ENCODE assay signal across 8 cellular contexts in genomic region chr1:23825076-23825761, GRCh38. TPM values are rescaled to one million over a fixed set of nuclear protein-coding genes. Genes with fewer than 3 reads are reported as not detected.
A peak's percentile ranks its signal among the peaks of the same experiment; 100 is the strongest.
DNase-seq lines count a peak whose midpoint lies in the region; TF ChIP-seq lines count a peak whose summit lies in the region.

TSS of gene HMGCL (minus strand) at chr1:23825429. CDS start at chr1:23825415, 14 bp downstream.

- in situ Hi-C loops in GM23248 (cut with MboI) = no loop called here
- in situ Hi-C loops in SK-MEL-5 (cut with HindIII; ENCODE audit: low pct_unique_long_range_greater_than_20kb, low sequenced_read_pairs) = no loop called here

- H3K9ac ChIP-seq in GM23248 (peak within 1 kb of the TSS; percentile 98), MM.1S (ENCODE audit: low read length) (peak within 1 kb of the TSS; percentile 94)

- H3K79me2 ChIP-seq in GM23248 (ENCODE audit: insufficient read depth) = peaks cover 26% of the 10 kb centered on the region
- H3K79me2 ChIP-seq in MM.1S (ENCODE audit: low read length) = peaks cover 16% of the 10 kb centered on the region

- H3K27ac ChIP-seq in GM23248 = peak within 1 kb of the TSS; percentile 81
- peak within 1 kb of the TSS; percentile 21; the same call in 1 of the 2 replicates for H3K27ac ChIP-seq in MM.1S (ENCODE audit: low read length)

- peak within 1 kb of the TSS; percentile 90 for H3K4me2 ChIP-seq in GM23248 (ENCODE audit: unreplicated experiment)
- peak within 1 kb of the TSS; percentile 80 for H3K4me2 ChIP-seq in MM.1S (ENCODE audit: low read depth, low read length)

- TF ChIP-seq CTCF in MM.1S (IDR thresholded peaks at IDR 0.05; ENCODE audit: low read length) = no peak

- H2AFZ ChIP-seq in GM23248 = peak within 1 kb of the TSS; percentile 90
- H2AFZ ChIP-seq in MM.1S (ENCODE audit: low read length) = peak within 1 kb of the TSS; percentile 97
- peak within 1 kb of the TSS; percentile 73 for H2AFZ ChIP-seq in neuron (ENCODE audit: low read depth, low read length)

- 1% methylated on average over 30 to 32 of the region's 42 CpGs for WGBS in GM23248 (ENCODE audit: low coverage in 1 of 2, low lambda C conversion rate in 2 of 2, missing lambda C conversion rate in 2 of 2), 2 experiments

- H3K9me3 ChIP-seq in GM23248 (ENCODE audit: low read depth) = no peaks in the 10 kb centered on the region
- no peaks in the 10 kb centered on the region for H3K9me3 ChIP-seq in MM.1S (replicated peaks; ENCODE audit: insufficient read depth, low read length)
- no peaks in the 10 kb centered on the region for H3K9me3 ChIP-seq in neuron (ENCODE audit: low read length)

- H3K27me3 ChIP-seq in GM23248 (replicated peaks; ENCODE audit: insufficient read depth) (no peaks in the 10 kb centered on the region), MM.1S (replicated peaks; ENCODE audit: insufficient read depth, low read length) (no peaks in the 10 kb centered on the region), neuron (ENCODE audit: insufficient read depth, low read length) (no peaks in the 10 kb centered on the region)

- H3F3A ChIP-seq in GM23248 (ENCODE audit: insufficient read depth) (no peaks in the 10 kb centered on the region), MM.1S (ENCODE audit: insufficient read depth, low read length) (no peaks in the 10 kb centered on the region)

- H3K4me3 ChIP-seq in GM23248 (peak within 1 kb of the TSS; percentile 93), MM.1S (ENCODE audit: low read length) (peak within 1 kb of the TSS; percentile 90), neuron (ENCODE audit: low read length) (peak within 1 kb of the TSS; percentile 96)

- no peaks in the 10 kb centered on the region for H4K20me1 ChIP-seq in GM23248 (ENCODE audit: insufficient read depth)
- no peaks in the 10 kb centered on the region for H4K20me1 ChIP-seq in MM.1S (ENCODE audit: insufficient read depth, low read length)

- H3K36me3 ChIP-seq in GM23248 (ENCODE audit: low read depth) (no peaks in the 10 kb centered on the region), MM.1S (replicated peaks; ENCODE audit: insufficient read depth, low read length) (no peaks in the 10 kb centered on the region), neuron (ENCODE audit: insufficient read depth, low read length) (no peaks in the 10 kb centered on the region)

- H3K9me2 ChIP-seq in GM23248 (ENCODE audit: insufficient read depth) (no peaks in the 10 kb centered on the region), MM.1S (replicated peaks; ENCODE audit: insufficient read depth, low read length) (no peaks in the 10 kb centered on the region)

- H3K4me1 ChIP-seq in GM23248 (ENCODE audit: insufficient read depth) = peaks cover 6% of the 10 kb centered on the region; the same call in 1 of the 2 replicates
- 0 out of 2 replicates have a peak, but pooled peaks cover 7% of the 10 kb centered on the region for H3K4me1 ChIP-seq in MM.1S (ENCODE audit: low read length)
- H3K4me1 ChIP-seq in neuron (ENCODE audit: insufficient read depth, low read length) = peaks cover 8% of the 10 kb centered on the region

- DNase-seq in DMS79 treated with DMSO at 0.1 percent for 48 hours (lab: John Stamatoyannopoulos, UW) = peak; percentile 92
- DNase-seq in GM23248 = peak; percentile 97
- DNase-seq in MM.1S = peak; percentile 88
- DNase-seq in SK-MEL-5 (ENCODE audit: low read depth, low spot score) = peak; percentile 89
- peak; percentile 72 to 83 (median 80) for DNase-seq in activated naive CD4-positive, alpha-beta T cell (lab: John Stamatoyannopoulos, UW)
- peak; percentile 82 for DNase-seq in foreskin melanocyte
- DNase-seq in stromal cell of bone marrow (ENCODE audit: low read depth) = peak; percentile 83

RNA-seq across cellular contexts. Expression of gene HMGCL, which starts in this region (rescaled TPM):
- total RNA-seq in GM23248 (2014; rRNA removed; shearing (Covaris generic)) = 48.1 and 50.8 TPM in 2 replicates
- 46.9 and 49.3 TPM in 2 replicates for polyA plus RNA-seq in GM23248 (2016; fragmentation: Nextera tagmentation; extraction: Ambion mirVana)
- 54.7 and 59.7 TPM in 2 replicates for total RNA-seq in SK-MEL-5 (2014; rRNA removed; shearing (Covaris generic))
- polyA plus RNA-seq in SK-MEL-5 (2015; cell fraction: cytosol; rRNA removed) = 36.5 and 36.9 TPM in 2 replicates
- 23.3 and 24.6 TPM in 2 replicates for polyA plus RNA-seq in SK-MEL-5 (2015; cell fraction: nucleus; rRNA removed)

Comparison
In these comparisons a context has a peak if more than half of its experiments do, and no peak if none do; other contexts are left out.
1. Peak in every context shown above with its lines: DNase-seq, H3K4me3 ChIP-seq and H3K27ac ChIP-seq.